ENCODE assay signal across 1 cellular context in the genomic region with DNA sequence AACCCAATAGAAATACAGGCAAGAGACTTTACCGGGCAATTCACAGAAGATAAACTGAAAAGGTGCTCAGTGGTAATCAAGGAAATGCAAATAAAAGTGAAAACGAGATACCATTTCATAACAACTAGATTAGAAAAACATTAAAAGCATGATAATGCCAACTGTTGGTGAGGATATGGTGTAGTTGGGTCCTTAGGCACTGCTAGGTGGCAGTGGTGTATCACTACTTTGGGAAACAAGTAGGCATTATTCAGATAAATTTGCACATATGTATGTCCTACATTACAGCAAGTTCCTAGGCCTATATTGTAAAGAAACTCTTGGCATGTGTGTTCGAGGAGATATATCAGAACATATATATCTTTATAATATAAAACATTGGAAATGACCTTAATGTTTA.
TF ChIP-seq lines count a peak whose summit lies in the region.

No MANE protein-coding gene starts in this region.

TF ChIP-seq in Ishikawa, 13 proteins besides CTCF, POLR2A, EP300 and RAD21 (continued from another document):
- TF ChIP-seq, protein P1, sequence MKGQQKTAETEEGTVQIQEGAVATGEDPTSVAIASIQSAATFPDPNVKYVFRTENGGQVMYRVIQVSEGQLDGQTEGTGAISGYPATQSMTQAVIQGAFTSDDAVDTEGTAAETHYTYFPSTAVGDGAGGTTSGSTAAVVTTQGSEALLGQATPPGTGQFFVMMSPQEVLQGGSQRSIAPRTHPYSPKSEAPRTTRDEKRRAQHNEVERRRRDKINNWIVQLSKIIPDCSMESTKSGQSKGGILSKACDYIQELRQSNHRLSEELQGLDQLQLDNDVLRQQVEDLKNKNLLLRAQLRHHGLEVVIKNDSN (IDR thresholded peaks at IDR 0.05) = no peak
- no peak for TF ChIP-seq CEBPB (IDR thresholded peaks at IDR 0.05)
- TF ChIP-seq, protein P2, sequence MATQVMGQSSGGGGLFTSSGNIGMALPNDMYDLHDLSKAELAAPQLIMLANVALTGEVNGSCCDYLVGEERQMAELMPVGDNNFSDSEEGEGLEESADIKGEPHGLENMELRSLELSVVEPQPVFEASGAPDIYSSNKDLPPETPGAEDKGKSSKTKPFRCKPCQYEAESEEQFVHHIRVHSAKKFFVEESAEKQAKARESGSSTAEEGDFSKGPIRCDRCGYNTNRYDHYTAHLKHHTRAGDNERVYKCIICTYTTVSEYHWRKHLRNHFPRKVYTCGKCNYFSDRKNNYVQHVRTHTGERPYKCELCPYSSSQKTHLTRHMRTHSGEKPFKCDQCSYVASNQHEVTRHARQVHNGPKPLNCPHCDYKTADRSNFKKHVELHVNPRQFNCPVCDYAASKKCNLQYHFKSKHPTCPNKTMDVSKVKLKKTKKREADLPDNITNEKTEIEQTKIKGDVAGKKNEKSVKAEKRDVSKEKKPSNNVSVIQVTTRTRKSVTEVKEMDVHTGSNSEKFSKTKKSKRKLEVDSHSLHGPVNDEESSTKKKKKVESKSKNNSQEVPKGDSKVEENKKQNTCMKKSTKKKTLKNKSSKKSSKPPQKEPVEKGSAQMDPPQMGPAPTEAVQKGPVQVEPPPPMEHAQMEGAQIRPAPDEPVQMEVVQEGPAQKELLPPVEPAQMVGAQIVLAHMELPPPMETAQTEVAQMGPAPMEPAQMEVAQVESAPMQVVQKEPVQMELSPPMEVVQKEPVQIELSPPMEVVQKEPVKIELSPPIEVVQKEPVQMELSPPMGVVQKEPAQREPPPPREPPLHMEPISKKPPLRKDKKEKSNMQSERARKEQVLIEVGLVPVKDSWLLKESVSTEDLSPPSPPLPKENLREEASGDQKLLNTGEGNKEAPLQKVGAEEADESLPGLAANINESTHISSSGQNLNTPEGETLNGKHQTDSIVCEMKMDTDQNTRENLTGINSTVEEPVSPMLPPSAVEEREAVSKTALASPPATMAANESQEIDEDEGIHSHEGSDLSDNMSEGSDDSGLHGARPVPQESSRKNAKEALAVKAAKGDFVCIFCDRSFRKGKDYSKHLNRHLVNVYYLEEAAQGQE (IDR thresholded peaks at IDR 0.05; ENCODE audit: low read depth) = no peak
- no peak for TF ChIP-seq ZBTB7A (IDR thresholded peaks at IDR 0.05; ENCODE audit: low read depth)
- no peak for TF ChIP-seq NFIC (IDR thresholded peaks at IDR 0.05)
- no peak for TF ChIP-seq YY1 (IDR thresholded peaks at IDR 0.05; ENCODE audit: low read depth)
- no peak for TF ChIP-seq CREB1 (IDR thresholded peaks at IDR 0.05; ENCODE audit: low read depth)
- TF ChIP-seq TCF12 (IDR thresholded peaks at IDR 0.05; ENCODE audit: low read depth) = no peak
- no peak for TF ChIP-seq TEAD4 (IDR thresholded peaks at IDR 0.05)
- TF ChIP-seq FOXM1 (IDR thresholded peaks at IDR 0.05; ENCODE audit: borderline replicate concordance, low read depth) = no peak
- TF ChIP-seq TAF1 (IDR thresholded peaks at IDR 0.05; ENCODE audit: low read depth) = no peak
